ENCODE assay signal across 25 cellular contexts in the genomic region with DNA sequence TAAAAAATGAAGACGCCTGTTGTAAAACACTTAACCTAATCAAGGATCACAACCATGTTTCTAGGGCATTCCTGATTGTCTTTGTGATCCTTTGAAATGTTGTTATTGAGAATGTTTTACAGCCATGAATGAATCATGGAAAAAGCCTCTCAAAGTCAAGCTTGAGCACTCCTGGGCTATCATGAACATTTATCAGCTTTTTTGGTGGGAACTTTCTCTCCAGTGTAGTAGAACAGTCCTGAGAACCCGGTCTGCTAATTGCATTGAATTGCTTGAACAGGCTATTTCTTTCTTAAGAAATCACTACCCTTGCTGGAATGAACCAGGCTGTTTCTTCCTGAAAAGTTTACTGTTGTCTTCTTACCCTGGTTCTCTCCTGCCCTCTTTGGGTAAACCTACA.
"Had no signal": no experiment of that assay in that cellular context is flagged by ENCODE, and none has a peak within 500 bp of the region (broad histone marks: within the 10 kb centered on the region; RNA-seq: fewer than 3 reads in every experiment).

No MANE protein-coding gene starts in this region.

- H3K27me3 ChIP-seq: breast epithelium, gastrocnemius medialis, pancreas, right atrium auricular region, testis, transverse colon had no signal

- H3K27ac ChIP-seq: breast epithelium, epithelial cell of prostate, gastrocnemius medialis, pancreas, psoas muscle, testis, transverse colon, VCaP had no signal

- H3K9me3 ChIP-seq: breast epithelium, gastrocnemius medialis, pancreas, psoas muscle, right atrium auricular region, testis, transverse colon had no signal

- DNase-seq: activated CD4-positive, alpha-beta T cell treated with anti-CD3 and anti-CD28 coated beads for 4 hours; activated CD4-positive, alpha-beta T cell treated with anti-CD3 and anti-CD28 coated beads, Interleukin-2, amount 50 U/mL, for 4 hours; activated naive CD4-positive, alpha-beta T cell; activated T-cell treated with anti-CD3 and anti-CD28 coated beads for 4 hours; activated T-cell treated with anti-CD3 and anti-CD28 coated beads, Interleukin-2, amount 50 U/mL, for 72 hours; dermis blood vessel endothelial cell; effector CD8-positive, alpha-beta T cell; gastrocnemius medialis; glutamatergic neuron; hippocampal formation; left cardiac atrium; left ventricle myocardium superior; nucleus accumbens; pancreas; psoas muscle; stimulated activated CD4-positive, alpha-beta T cell treated with anti-CD3 and anti-CD28 coated beads, Interleukin-15, amount 100 ng/mL, for 24 hours; stimulated activated CD4-positive, alpha-beta T cell treated with anti-CD3 and anti-CD28 coated beads, Interleukin-2, amount 100 ng/mL, for 24 hours; stimulated activated naive CD4-positive, alpha-beta T cell; T-helper 9 cell; testis; transverse colon had no signal

- H3K4me3 ChIP-seq: breast epithelium, gastrocnemius medialis, pancreas, psoas muscle, right atrium auricular region, testis, transverse colon had no signal

- H3K36me3 ChIP-seq: breast epithelium, gastrocnemius medialis, pancreas, right atrium auricular region, transverse colon had no signal
